In the genomic region with DNA sequence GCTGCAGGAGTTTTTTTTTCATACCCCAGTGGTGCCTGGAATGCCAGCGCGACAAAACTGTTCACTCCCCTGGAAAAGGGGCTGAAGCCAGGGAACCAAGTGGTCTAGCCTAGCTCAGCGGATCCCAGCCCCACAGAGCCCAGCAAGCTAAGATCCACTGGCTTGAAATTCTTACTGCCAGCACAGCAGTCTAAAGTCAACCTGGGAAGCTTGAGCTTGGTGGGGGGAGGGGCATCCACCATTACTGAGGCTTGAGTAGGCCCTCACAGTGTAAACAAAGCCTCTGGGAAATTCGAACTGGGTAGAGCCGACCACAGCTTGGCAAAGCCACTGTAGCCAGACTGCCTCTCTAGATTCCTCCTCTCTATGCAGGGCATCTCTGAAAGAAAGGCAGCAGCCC, we compare ENCODE assay signal across 1 cellular context.
TF ChIP-seq lines count a peak whose summit lies in the region.

No MANE protein-coding gene starts in this region.

TF ChIP-seq in H1, 55 proteins besides CTCF, POLR2A, EP300 and RAD21:
- TF ChIP-seq YY1 (IDR thresholded peaks at IDR 0.05; ENCODE audit: low read depth, low read length) (peak; percentile 61; the same call in 1 of the 2 replicates), ASH2L (IDR thresholded peaks at IDR 0.05; ENCODE audit: low read length) (peak; percentile 67), SP1 (IDR thresholded peaks at IDR 0.05; ENCODE audit: low read depth, low read length) (0 out of 2 replicates have a peak, but pooled peaks have one; percentile 42), RBBP5 (IDR thresholded peaks at IDR 0.05; ENCODE audit: borderline replicate concordance, low read depth, low read length) (peak; percentile 62; the same call in 1 of the 2 replicates)
